ENCODE assay signal across 8 cellular contexts in the genomic region with DNA sequence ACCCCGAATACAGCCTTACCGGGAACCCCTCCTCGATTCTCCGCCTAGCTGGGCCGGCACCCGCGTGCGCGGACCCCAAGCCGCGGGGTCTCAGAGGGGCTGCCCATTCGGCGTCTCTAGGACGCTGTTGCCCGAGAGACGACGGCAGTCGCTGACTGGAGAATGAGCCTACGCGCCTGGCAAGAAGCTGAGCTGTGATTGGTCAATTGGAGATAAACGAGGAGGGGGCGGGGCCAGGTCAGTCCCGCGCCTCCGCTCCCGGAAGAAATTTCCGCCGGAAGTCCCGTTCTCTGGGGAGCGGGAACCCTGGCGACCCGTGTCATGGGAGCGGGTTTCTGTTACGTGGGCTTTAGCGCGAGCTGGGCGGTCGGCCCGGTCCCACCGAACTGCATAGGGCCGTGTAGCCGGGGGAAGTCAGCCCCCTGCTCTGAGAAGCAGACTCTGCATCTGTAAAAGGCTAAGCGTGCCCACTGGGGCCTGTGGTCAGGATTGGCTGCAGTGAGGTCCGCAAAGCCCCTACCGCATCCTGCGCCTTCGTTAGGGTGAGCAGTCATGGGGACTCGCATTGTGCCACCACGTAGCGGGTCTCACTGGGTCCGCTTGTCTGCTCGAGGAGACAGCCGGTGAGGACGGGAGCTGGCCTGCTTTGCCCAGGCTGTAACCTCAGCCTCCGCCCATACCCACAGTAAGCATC. TPM values are rescaled to one million over a fixed set of nuclear protein-coding genes. Genes with fewer than 3 reads are reported as not detected.
DNase-seq lines count a peak whose midpoint lies in the region; ATAC-seq, FAIRE-seq and TF ChIP-seq lines count a peak whose summit lies in the region.

A gene with protein sequence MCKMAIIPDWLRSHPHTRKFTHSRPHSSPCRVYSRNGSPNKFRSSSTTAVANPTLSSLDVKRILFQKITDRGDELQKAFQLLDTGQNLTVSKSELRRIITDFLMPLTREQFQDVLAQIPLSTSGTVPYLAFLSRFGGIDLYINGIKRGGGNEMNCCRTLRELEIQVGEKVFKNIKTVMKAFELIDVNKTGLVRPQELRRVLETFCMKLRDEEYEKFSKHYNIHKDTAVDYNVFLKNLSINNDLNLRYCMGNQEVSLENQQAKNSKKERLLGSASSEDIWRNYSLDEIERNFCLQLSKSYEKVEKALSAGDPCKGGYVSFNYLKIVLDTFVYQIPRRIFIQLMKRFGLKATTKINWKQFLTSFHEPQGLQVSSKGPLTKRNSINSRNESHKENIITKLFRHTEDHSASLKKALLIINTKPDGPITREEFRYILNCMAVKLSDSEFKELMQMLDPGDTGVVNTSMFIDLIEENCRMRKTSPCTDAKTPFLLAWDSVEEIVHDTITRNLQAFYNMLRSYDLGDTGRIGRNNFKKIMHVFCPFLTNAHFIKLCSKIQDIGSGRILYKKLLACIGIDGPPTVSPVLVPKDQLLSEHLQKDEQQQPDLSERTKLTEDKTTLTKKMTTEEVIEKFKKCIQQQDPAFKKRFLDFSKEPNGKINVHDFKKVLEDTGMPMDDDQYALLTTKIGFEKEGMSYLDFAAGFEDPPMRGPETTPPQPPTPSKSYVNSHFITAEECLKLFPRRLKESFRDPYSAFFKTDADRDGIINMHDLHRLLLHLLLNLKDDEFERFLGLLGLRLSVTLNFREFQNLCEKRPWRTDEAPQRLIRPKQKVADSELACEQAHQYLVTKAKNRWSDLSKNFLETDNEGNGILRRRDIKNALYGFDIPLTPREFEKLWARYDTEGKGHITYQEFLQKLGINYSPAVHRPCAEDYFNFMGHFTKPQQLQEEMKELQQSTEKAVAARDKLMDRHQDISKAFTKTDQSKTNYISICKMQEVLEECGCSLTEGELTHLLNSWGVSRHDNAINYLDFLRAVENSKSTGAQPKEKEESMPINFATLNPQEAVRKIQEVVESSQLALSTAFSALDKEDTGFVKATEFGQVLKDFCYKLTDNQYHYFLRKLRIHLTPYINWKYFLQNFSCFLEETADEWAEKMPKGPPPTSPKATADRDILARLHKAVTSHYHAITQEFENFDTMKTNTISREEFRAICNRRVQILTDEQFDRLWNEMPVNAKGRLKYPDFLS (N-terminal part only) (minus strand): TSS at position 157 of the 694 bp plus-strand sequence. CDS start 29,987 bp downstream, outside the sequence.

- TF ChIP-seq CTCF in astrocyte (IDR thresholded peaks at IDR 0.05; ENCODE audit: insufficient read depth, low read depth, low read length) (no peak), vagina (IDR thresholded peaks at IDR 0.05) (no peak)

- no peaks in the 10 kb centered on the region for H4K20me1 ChIP-seq in astrocyte (ENCODE audit: insufficient read depth, low read length)

- H3K4me3 ChIP-seq in astrocyte (ENCODE audit: insufficient read depth, low read depth, low read length) (peak within 1 kb of the TSS; percentile 68), rectal smooth muscle tissue (ENCODE audit: low read length) (peak within 1 kb of the TSS; percentile 69), vagina (peak within 1 kb of the TSS; percentile 80 to 91)

- peak within 1 kb of the TSS; percentile 91 for H2AFZ ChIP-seq in astrocyte (ENCODE audit: low read depth, low read length)

- H3K4me3 Mint-ChIP-seq in T-helper 2 cell treated with Interferon-gamma antibody and Interleukin-4, amounts not matched to agents 5 μg/mL and 100 μg/mL, for 36 hours, result peak within 1 kb of the TSS; percentile 96
- peak within 1 kb of the TSS; percentile 96 for H3K4me3 Mint-ChIP-seq in astrocyte (ENCODE audit: unreplicated experiment)

- H3K79me2 ChIP-seq in astrocyte (ENCODE audit: insufficient read depth, low read length), result peaks cover 6% of the 10 kb centered on the region

- peak within 1 kb of the TSS; percentile 87 for H3K4me2 ChIP-seq in astrocyte (ENCODE audit: low read length)

- peak; percentile 70 for TF ChIP-seq POLR2A in GM10847 (IDR thresholded peaks at IDR 0.05; ENCODE audit: extremely low read depth, insufficient read length)
- TF ChIP-seq POLR2A in vagina (IDR thresholded peaks at IDR 0.05), result no peak

- H3K9ac ChIP-seq in astrocyte (ENCODE audit: low read length) (peak within 1 kb of the TSS; percentile 83), rectal smooth muscle tissue (ENCODE audit: low read length) (peak within 1 kb of the TSS; percentile 79)

- H3K27ac Mint-ChIP-seq in T-helper 2 cell treated with Interferon-gamma antibody and Interleukin-4, amounts not matched to agents 5 μg/mL and 100 μg/mL, for 36 hours, result peak within 1 kb of the TSS; percentile 83
- H3K27ac Mint-ChIP-seq in astrocyte (ENCODE audit: unreplicated experiment), result peak within 1 kb of the TSS; percentile 80

- FAIRE-seq in astrocyte (lab: Jason Lieb, UNC), result no peak

- no peaks in the 10 kb centered on the region for H3K9me3 ChIP-seq in astrocyte (ENCODE audit: insufficient read depth, low read depth, low read length)
- H3K9me3 ChIP-seq in vagina, result no peaks in the 10 kb centered on the region

- H3K27ac ChIP-seq in astrocyte (ENCODE audit: low read depth, low read length) (peak within 1 kb of the TSS; percentile 73), rectal smooth muscle tissue (ENCODE audit: low read depth, low read length) (peak within 1 kb of the TSS; percentile 61), vagina (peak within 1 kb of the TSS; percentile 74)

- H3K27me3 Mint-ChIP-seq in T-helper 2 cell treated with Interferon-gamma antibody and Interleukin-4, amounts not matched to agents 5 μg/mL and 100 μg/mL, for 36 hours (ENCODE audit: low read depth), result no peaks in the 10 kb centered on the region
- no peaks in the 10 kb centered on the region for H3K27me3 Mint-ChIP-seq in astrocyte (ENCODE audit: low read depth, unreplicated experiment)

- DNase-seq in NCI-H187 (lab: John Stamatoyannopoulos, UW) (peak; percentile 33 to 71), astrocyte (ENCODE audit: low read depth) (peak; percentile 83), hepatic stellate cell (ENCODE audit: low spot score) (peak; percentile 97), vagina (ENCODE audit: extremely low spot score in 2 of 2) (peak; percentile 91 to 96)
- DNase-seq in T-helper 2 cell treated with Interferon-gamma antibody and Interleukin-4, amounts not matched to agents 5 μg/mL and 100 μg/mL, for 36 hours (ENCODE audit: low spot score), result peak; percentile 87

- H3K4me1 Mint-ChIP-seq in T-helper 2 cell treated with Interferon-gamma antibody and Interleukin-4, amounts not matched to agents 5 μg/mL and 100 μg/mL, for 36 hours (ENCODE audit: low read depth), result peaks cover 26% of the 10 kb centered on the region
- H3K4me1 Mint-ChIP-seq in astrocyte (ENCODE audit: low read depth, unreplicated experiment), result peaks cover 8% of the 10 kb centered on the region

- peaks cover 8% of the 10 kb centered on the region for H3K36me3 Mint-ChIP-seq in T-helper 2 cell treated with Interferon-gamma antibody and Interleukin-4, amounts not matched to agents 5 μg/mL and 100 μg/mL, for 36 hours (ENCODE audit: low read depth)
- no peaks in the 10 kb centered on the region for H3K36me3 Mint-ChIP-seq in astrocyte (ENCODE audit: low read depth, unreplicated experiment)

- ATAC-seq in HG02763 (IDR thresholded peaks at IDR 0.05; ENCODE audit: unreplicated experiment), result peak; percentile 83

- intact Hi-C loops in vagina (cut with DNase I), result no loop called here

- H3K4me1 ChIP-seq in astrocyte (ENCODE audit: insufficient read depth, low read length), result peaks cover 14% of the 10 kb centered on the region
- peaks cover 4% of the 10 kb centered on the region for H3K4me1 ChIP-seq in rectal smooth muscle tissue (ENCODE audit: control insufficient read depth, insufficient read depth, low read length)
- H3K4me1 ChIP-seq in vagina, result peaks cover 16% of the 10 kb centered on the region

- H3K27me3 ChIP-seq in astrocyte (ENCODE audit: insufficient read depth, low read length) (no peaks in the 10 kb centered on the region), rectal smooth muscle tissue (ENCODE audit: control insufficient read depth, insufficient read depth, low read length) (no peaks in the 10 kb centered on the region), vagina (no peaks in the 10 kb centered on the region)

- H3K36me3 ChIP-seq in astrocyte (ENCODE audit: insufficient read depth, low read length) (no peaks in the 10 kb centered on the region), rectal smooth muscle tissue (ENCODE audit: control insufficient read depth, insufficient read depth, low read length) (no peaks in the 10 kb centered on the region), vagina (no peaks in the 10 kb centered on the region)

- H3K9me3 Mint-ChIP-seq in T-helper 2 cell treated with Interferon-gamma antibody and Interleukin-4, amounts not matched to agents 5 μg/mL and 100 μg/mL, for 36 hours, result no peaks in the 10 kb centered on the region
- no peaks in the 10 kb centered on the region for H3K9me3 Mint-ChIP-seq in astrocyte (ENCODE audit: unreplicated experiment)

RNA-seq across cellular contexts. Expression of the gene that starts here (rescaled TPM):
- 1.2 and 1.6 TPM in 2 replicates for total RNA-seq in astrocyte
- 1.7 TPM for total RNA-seq in vagina

Comparison
In these comparisons a context has a peak if more than half of its experiments do, and no peak if none do; other contexts are left out.
1. Peak in every context shown above with its lines: DNase-seq, ATAC-seq, H3K4me3 ChIP-seq and H3K27ac ChIP-seq.